10 cellular contexts compared by ENCODE assay signal in genomic region chr17:27206447-27206846, GRCh38.
DNase-seq lines count a peak whose midpoint lies in the region; TF ChIP-seq lines count a peak whose summit lies in the region.
"Had no signal": no experiment of that assay in that cellular context is flagged by ENCODE, and none has a peak within 500 bp of the region (broad histone marks: within the 10 kb centered on the region; RNA-seq: fewer than 3 reads in every experiment).

No MANE protein-coding gene starts in this region.

- H3K36me3 ChIP-seq in ACC112 (ENCODE audit: insufficient read depth, low read length) (no peaks in the 10 kb centered on the region), endodermal cell (ENCODE audit: control insufficient read depth, insufficient read depth, low read length) (no peaks in the 10 kb centered on the region), uterus (no peaks in the 10 kb centered on the region)

- WGBS in endodermal cell (ENCODE audit: insufficient coverage in 1 of 2, insufficient read length in 1 of 2), 2 experiments = 39 to 61% methylated on average over 3 to 4 of the region's 4 CpGs

- no peaks in the 10 kb centered on the region for H3K4me1 Mint-ChIP-seq in endodermal cell

- H2AFZ ChIP-seq in ACC112 (ENCODE audit: low read length, unreplicated experiment) = peak overlapping the region; percentile 34

- no peak overlapping the region for H3K4me3 Mint-ChIP-seq in endodermal cell
- H3K4me3 Mint-ChIP-seq: activated naive CD8-positive, alpha-beta T cell treated with anti-CD3 and anti-CD28 coated beads, Interleukin-2, amount 50 U/mL, for 24 hours; T-helper 2 cell treated with Interferon-gamma antibody and Interleukin-4, amounts not matched to agents 5 μg/mL and 100 μg/mL, for 36 hours had no signal

- no peak overlapping the region for H3K9ac ChIP-seq in endodermal cell (ENCODE audit: extremely low read depth, low read length, poor library complexity, severe bottlenecking)

- TF ChIP-seq CTCF in GM12872 (IDR thresholded peaks at IDR 0.05; ENCODE audit: insufficient read depth, low read depth, low read length) = peak; percentile 36; the same call in 1 of the 3 replicates
- peak; percentile 29 for TF ChIP-seq CTCF in endodermal cell (conservative IDR thresholded peaks at IDR 0.05)
- TF ChIP-seq CTCF in uterus (IDR thresholded peaks at IDR 0.05) = no peak

- H3K9me3 ChIP-seq in endodermal cell (ENCODE audit: control insufficient read depth, low read length) (peaks cover 11% of the 10 kb centered on the region), uterus (no peaks in the 10 kb centered on the region)

- H3K36me3 Mint-ChIP-seq in endodermal cell (ENCODE audit: low read depth) = no peaks in the 10 kb centered on the region

- no peak overlapping the region for H3K27ac Mint-ChIP-seq in endodermal cell
- H3K27ac Mint-ChIP-seq: activated naive CD8-positive, alpha-beta T cell treated with anti-CD3 and anti-CD28 coated beads, Interleukin-2, amount 50 U/mL, for 24 hours; T-helper 2 cell treated with Interferon-gamma antibody and Interleukin-4, amounts not matched to agents 5 μg/mL and 100 μg/mL, for 36 hours had no signal

- peaks cover 15% of the 10 kb centered on the region for H3K4me1 ChIP-seq in ACC112 (ENCODE audit: control insufficient read depth, insufficient read depth, low read length, unreplicated experiment)
- no peaks in the 10 kb centered on the region for H3K4me1 ChIP-seq in endodermal cell (ENCODE audit: control insufficient read depth, insufficient read depth, low read length)
- no peaks in the 10 kb centered on the region for H3K4me1 ChIP-seq in uterus

- H3K27me3 Mint-ChIP-seq in endodermal cell (ENCODE audit: insufficient read depth) = no peaks in the 10 kb centered on the region
- H3K27me3 Mint-ChIP-seq: activated naive CD8-positive, alpha-beta T cell treated with anti-CD3 and anti-CD28 coated beads, Interleukin-2, amount 50 U/mL, for 24 hours had no signal

- no peaks in the 10 kb centered on the region for H3K79me2 ChIP-seq in ACC112 (ENCODE audit: control insufficient read depth, insufficient read depth, low read length, unreplicated experiment)

- intact Hi-C loops in uterus (cut with DNase I; ENCODE audit: low total_unique reads) = no loop called here

- no peak for TF ChIP-seq POLR2A in uterus (IDR thresholded peaks at IDR 0.05)

- DNase-seq in NOMO-1 treated with DMSO at 0.1 percent for 48 hours (lab: John Stamatoyannopoulos, UW; ENCODE audit: unreplicated experiment) (peak; percentile 75), endodermal cell (peak; percentile 74), amygdala (lab: John Stamatoyannopoulos, UW) (no peak), retina (no peak), uterus (no peak)
- DNase-seq in central memory CD4-positive, alpha-beta T cell = no peak
- DNase-seq: activated naive CD8-positive, alpha-beta T cell treated with anti-CD3 and anti-CD28 coated beads, Interleukin-2, amount 50 U/mL, for 24 hours had no signal

- H3K27ac ChIP-seq in ACC112 (ENCODE audit: low read depth, low read length) (peak overlapping the region; percentile 75), endodermal cell (ENCODE audit: low read depth, low read length) (no peak overlapping the region), uterus (no peak overlapping the region)

- peaks cover 77% of the 10 kb centered on the region for H3K9me3 Mint-ChIP-seq in endodermal cell
- H3K9me3 Mint-ChIP-seq: activated naive CD8-positive, alpha-beta T cell treated with anti-CD3 and anti-CD28 coated beads, Interleukin-2, amount 50 U/mL, for 24 hours had no signal

- no peak overlapping the region for H3K4me3 ChIP-seq in ACC112 (ENCODE audit: low read depth, low read length)
- no peak overlapping the region for H3K4me3 ChIP-seq in endodermal cell (ENCODE audit: low read length)
- no peak overlapping the region for H3K4me3 ChIP-seq in uterus

- H3K27me3 ChIP-seq in ACC112 (ENCODE audit: insufficient read depth, low read length) = no peaks in the 10 kb centered on the region
- no peaks in the 10 kb centered on the region for H3K27me3 ChIP-seq in endodermal cell (ENCODE audit: control insufficient read depth, insufficient read depth, low read length, poor library complexity, severe bottlenecking)
- H3K27me3 ChIP-seq in uterus = no peaks in the 10 kb centered on the region

Comparison
In these comparisons a context has a peak if more than half of its experiments do, and no peak if none do; other contexts are left out.
1. CTCF ChIP-seq: peak in GM12872 (single experiment) and endodermal cell (single experiment); none in uterus (0 of 4).
2. DNase-seq: peak in NOMO-1 treated with DMSO at 0.1 percent for 48 hours (single experiment) and endodermal cell (single experiment); none in amygdala (0 of 56), retina (single experiment), central memory CD4-positive, alpha-beta T cell (single experiment) and uterus (0 of 2).